In genomic region chr14:54814076-54814475, GRCh38 we compare ENCODE assay signal across 11 cellular contexts.
A peak's percentile ranks its signal among the peaks of the same experiment; 100 is the strongest.
DNase-seq lines count a peak whose midpoint lies in the region; ATAC-seq and TF ChIP-seq lines count a peak whose summit lies in the region.
"Had no signal": no experiment of that assay in that cellular context is flagged by ENCODE, and none has a peak within 500 bp of the region (broad histone marks: within the 10 kb centered on the region; RNA-seq: fewer than 3 reads in every experiment).

No MANE protein-coding gene starts in this region.

- no peaks in the 10 kb centered on the region for H3K27me3 ChIP-seq in tibial nerve
- H3K27me3 ChIP-seq: cardiac muscle cell had no signal

- no peak overlapping the region for H3K27ac ChIP-seq in tibial nerve
- H3K27ac ChIP-seq: cardiac muscle cell had no signal

- WGBS in tibial nerve, 2 donors, result 65 to 67% methylated on average over 5 of the region's 5 CpGs

- TF ChIP-seq CTCF in epithelial cell of esophagus (IDR thresholded peaks at IDR 0.05; ENCODE audit: insufficient read depth, low read depth, low read length, missing control alignments) (peak; percentile 18), tibial nerve (IDR thresholded peaks at IDR 0.05) (no peak)

- TF ChIP-seq EP300 in tibial nerve (IDR thresholded peaks at IDR 0.05), result no peak

- peaks cover 0 to 5% (median 0%) of the 10 kb centered on the region in 4 donors for H3K4me1 ChIP-seq in tibial nerve

- H3K4me3 ChIP-seq in epithelial cell of esophagus (ENCODE audit: low read length) (no peak overlapping the region), tibial nerve (no peak overlapping the region)
- H3K4me3 ChIP-seq: cardiac muscle cell had no signal

- H3K36me3 ChIP-seq in tibial nerve, result no peaks in the 10 kb centered on the region
- H3K36me3 ChIP-seq: cardiac muscle cell had no signal

- ATAC-seq in HG02840 (IDR thresholded peaks at IDR 0.05; ENCODE audit: low FRiP score, unreplicated experiment) (no peak), GM19328 (IDR thresholded peaks at IDR 0.05; ENCODE audit: unreplicated experiment) (no peak)

- H3K9me3 ChIP-seq in tibial nerve, result no peaks in the 10 kb centered on the region

- DNase-seq in activated T-cell treated with anti-CD3 and anti-CD28 coated beads, Interleukin-2, amount 50 U/mL, for 48 hours, result peak; percentile 66 to 71
- no peak for DNase-seq in activated T-cell treated with anti-CD3 and anti-CD28 coated beads for 4 hours
- peak; percentile 59 for DNase-seq in NCI-H69 (lab: John Stamatoyannopoulos, UW)
- DNase-seq in epithelial cell of esophagus (ENCODE audit: low read depth), result no peak
- DNase-seq in stimulated activated CD8-positive, alpha-beta memory T cell treated with anti-CD3 and anti-CD28 coated beads, Interleukin-4, amount 100 ng/mL, for 48 hours, result peak; percentile 77
- DNase-seq in tibial nerve (ENCODE audit: low spot score in 2 of 2), result no peak
- DNase-seq: CD4-positive, alpha-beta memory T cell; occipital lobe had no signal

- TF ChIP-seq POLR2A in tibial nerve (IDR thresholded peaks at IDR 0.05), result no peak

Comparison
In these comparisons a context has a peak if more than half of its experiments do, and no peak if none do; other contexts are left out.
1. DNase-seq: peak in activated T-cell treated with anti-CD3 and anti-CD28 coated beads, Interleukin-2, amount 50 U/mL, for 48 hours (2 of 2), NCI-H69 (single experiment) and stimulated activated CD8-positive, alpha-beta memory T cell treated with anti-CD3 and anti-CD28 coated beads, Interleukin-4, amount 100 ng/mL, for 48 hours (single experiment); none in activated T-cell treated with anti-CD3 and anti-CD28 coated beads for 4 hours (single experiment), epithelial cell of esophagus (single experiment) and tibial nerve (0 of 2).